In the genomic region with DNA sequence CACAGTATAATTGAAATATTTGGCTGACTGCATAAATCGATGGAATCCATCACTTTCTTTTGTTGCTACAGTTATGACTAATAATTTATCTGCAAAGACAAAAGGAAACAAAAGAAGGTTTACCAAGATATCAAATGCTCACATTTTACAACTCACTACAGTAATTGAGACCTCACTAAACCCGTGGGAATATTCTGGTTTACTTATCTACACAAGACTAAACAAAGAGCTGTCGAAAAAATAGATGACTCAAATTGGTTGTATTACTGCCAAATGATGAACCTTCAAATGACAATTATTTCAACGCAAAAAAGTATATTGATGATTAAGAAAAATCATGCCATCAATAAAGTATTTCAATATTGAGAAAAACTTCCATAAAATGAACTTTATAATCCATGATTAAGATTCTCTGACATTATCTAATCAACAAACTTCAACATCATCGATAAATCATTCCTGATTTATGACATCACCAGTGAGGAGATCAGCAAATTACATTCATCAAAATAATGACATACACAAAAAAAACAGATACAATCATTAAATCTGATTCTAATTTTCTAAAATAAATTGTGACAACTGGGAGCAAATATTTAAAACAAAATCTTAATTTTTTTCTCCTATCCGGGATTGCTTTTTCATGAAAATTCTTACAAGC, we compare ENCODE assay signal across 22 cellular contexts. TPM values are rescaled to one million over a fixed set of nuclear protein-coding genes. Genes with fewer than 3 reads are reported as not detected.
DNase-seq lines count a peak whose midpoint lies in the region; ATAC-seq, FAIRE-seq and TF ChIP-seq lines count a peak whose summit lies in the region.
"Had no signal": no experiment of that assay in that cellular context is flagged by ENCODE, and none has a peak within 500 bp of the region (broad histone marks: within the 10 kb centered on the region; RNA-seq: fewer than 3 reads in every experiment).

No MANE protein-coding gene starts in this region.

- H3K36me3 ChIP-seq in endocrine pancreas (ENCODE audit: control insufficient read depth, insufficient read depth, low read length): no peaks in the 10 kb centered on the region
- peaks cover 0 to 12% of the 10 kb centered on the region in 2 experiments for H3K36me3 ChIP-seq in mesenchymal stem cell (ENCODE audit: control insufficient read depth in 1 of 2, insufficient read depth in 2 of 2, low read depth in 1 of 2, low read length in 2 of 2)
- peaks cover 0 to 18% (median 14%) of the 10 kb centered on the region in 4 donors for H3K36me3 ChIP-seq in stomach

- no peak for TF ChIP-seq EP300 in A549 (IDR thresholded peaks at IDR 0.05)
- no peak for TF ChIP-seq EP300 in stomach (IDR thresholded peaks at IDR 0.05)

- H2AK5ac ChIP-seq in mesenchymal stem cell (ENCODE audit: low read length, severe bottlenecking): no peak overlapping the region

- DNase-seq in A549 (ENCODE audit: low read depth in 1 of 2, low spot score in 1 of 2) (no peak), NCI-H2171 (lab: John Stamatoyannopoulos, UW) (peak; percentile 12), mesenchymal stem cell (peak; percentile 24), NCI-H128 (lab: John Stamatoyannopoulos, UW; ENCODE audit: unreplicated experiment) (no peak), RKO (ENCODE audit: low spot score) (no peak), T1000 (lab: John Stamatoyannopoulos, UW) (no peak), stomach (no peak)
- DNase-seq: activated CD4-positive, alpha-beta T cell treated with anti-CD3 and anti-CD28 coated beads, Interleukin-2, amount 10 ng/mL, durations not matched to agents 24 days and 14 days; activated naive CD8-positive, alpha-beta T cell treated with anti-CD3 and anti-CD28 coated beads for 36 hours; dermis blood vessel endothelial cell; KG1; left colon; NCI-H1048; NCI-H1930; NCI-H510A; stimulated activated naive CD4-positive, alpha-beta T cell treated with Interleukin-2 at 50 U/mL for 16 hours; T-helper 17 cell; upper lobe of right lung had no signal

- CTCF ChIA-PET in A549 (lab: Yijun Ruan, JAX): no interaction called here

- H3K9ac ChIP-seq in endocrine pancreas (ENCODE audit: control insufficient read depth, insufficient read depth, low read length) (no peak overlapping the region), mesenchymal stem cell (ENCODE audit: low read length) (no peak overlapping the region)

- no peak overlapping the region for H4K8ac ChIP-seq in mesenchymal stem cell (ENCODE audit: low read length)

- no peak overlapping the region for H4K91ac ChIP-seq in mesenchymal stem cell (ENCODE audit: low read length)

- POLR2A ChIA-PET in A549 (lab: Yijun Ruan, JAX): interaction anchor here (2.5 kb wide), 1 partner anchor 36 kb away, joined by 16 read pairs; the partner anchor contains the start of gene PLOD2

- no peak overlapping the region for H3K18ac ChIP-seq in mesenchymal stem cell (ENCODE audit: low read depth in 1 of 2, low read length in 2 of 2)

- no peak for TF ChIP-seq RAD21 in A549 (conservative IDR thresholded peaks at IDR 0.05 in 1 of 2, IDR thresholded peaks at IDR 0.05 in 1 of 2)

- H2BK12ac ChIP-seq in mesenchymal stem cell (ENCODE audit: low read length in 2 of 2): no peak overlapping the region

- FAIRE-seq in A549 (lab: Jason Lieb, UNC): peak; percentile 80
- FAIRE-seq: G401.6 had no signal

- peak overlapping the region; percentile 54 for H3K4me2 ChIP-seq in A549
- H3K4me2 ChIP-seq in mesenchymal stem cell (ENCODE audit: low read length, poor library complexity, severe bottlenecking): no peak overlapping the region

- H3K9me3 ChIP-seq in A549: peaks cover 6% of the 10 kb centered on the region; the same call in 1 of the 3 replicates
- H3K9me3 ChIP-seq in endocrine pancreas (ENCODE audit: control insufficient read depth, low read length): no peaks in the 10 kb centered on the region
- peaks cover 25% of the 10 kb centered on the region for H3K9me3 ChIP-seq in mesenchymal stem cell (ENCODE audit: control insufficient read depth, low read length)
- no peaks in the 10 kb centered on the region for H3K9me3 ChIP-seq in stomach
- H3K9me3 ChIP-seq: upper lobe of right lung had no signal

- intact Hi-C loops in stomach (cut with DNase I; ENCODE audit: low total_unique reads): no loop called here

- ATAC-seq in A549: no peak
- ATAC-seq: left colon; natural killer cell treated with Interleukin-12 subunit alpha and Interleukin-12 subunit beta and Interleukin-15 and Interleukin-18, amount 100 ng/mL, for 72 hours; T-helper 17 cell; upper lobe of right lung had no signal

- TF ChIP-seq CTCF in A549 (IDR thresholded peaks at IDR 0.05) (no peak), stomach (IDR thresholded peaks at IDR 0.05) (no peak)

- H2AFZ ChIP-seq in mesenchymal stem cell (ENCODE audit: low read depth, low read length): no peak overlapping the region

- H3K79me1 ChIP-seq in mesenchymal stem cell (replicated peaks; ENCODE audit: low read length, poor library complexity, severe bottlenecking): peaks cover 9% of the 10 kb centered on the region

- H3K14ac ChIP-seq in mesenchymal stem cell (ENCODE audit: low read length in 2 of 2): no peak overlapping the region

- no peak overlapping the region for H3K4ac ChIP-seq in mesenchymal stem cell (ENCODE audit: low read depth in 1 of 2, low read length in 2 of 2)

- H2BK120ac ChIP-seq in mesenchymal stem cell (ENCODE audit: low read depth, low read length): no peak overlapping the region

- no peak overlapping the region for H2BK15ac ChIP-seq in mesenchymal stem cell (ENCODE audit: low read depth, poor library complexity, severe bottlenecking)

- H2BK5ac ChIP-seq in mesenchymal stem cell (ENCODE audit: low read depth, low read length, poor library complexity, severe bottlenecking): no peak overlapping the region

- no peak for TF ChIP-seq POLR2A in A549 (IDR thresholded peaks at IDR 0.05; ENCODE audit: low read length)
- TF ChIP-seq POLR2A in stomach (IDR thresholded peaks at IDR 0.05): no peak

- H3K27ac ChIP-seq in A549 (peak overlapping the region in 1 of 2 experiments; percentile 75; a peak in 2 of 6 replicates), mesenchymal stem cell (ENCODE audit: low read length, poor library complexity, severe bottlenecking) (no peak overlapping the region), stomach (no peak overlapping the region)
- H3K27ac ChIP-seq: C4-2B, upper lobe of right lung had no signal

- WGBS in A549 (ENCODE audit: missing lambda C conversion rate): 45% methylated on average over 6 of the region's 6 CpGs
- 95% methylated on average over 2 of the region's 6 CpGs for WGBS in mesenchymal stem cell
- 67 to 70% (median 67%) methylated on average over 6 of the region's 6 CpGs for WGBS in stomach, 5 donors

- no peak overlapping the region for H3K23ac ChIP-seq in mesenchymal stem cell (ENCODE audit: low read length in 2 of 2)

- peaks cover 67% of the 10 kb centered on the region for H3K4me1 ChIP-seq in A549
- H3K4me1 ChIP-seq in endocrine pancreas (ENCODE audit: control insufficient read depth, insufficient read depth, low read length): peaks cover 28% of the 10 kb centered on the region
- peaks cover 1% of the 10 kb centered on the region for H3K4me1 ChIP-seq in mesenchymal stem cell (ENCODE audit: control insufficient read depth, insufficient read depth, low read depth, low read length)
- H3K4me1 ChIP-seq in stomach: peaks cover 0 to 31% (median 13%) of the 10 kb centered on the region in 4 donors

- H3K27me3 ChIP-seq in endocrine pancreas (ENCODE audit: control insufficient read depth, insufficient read depth, low read length): no peaks in the 10 kb centered on the region
- H3K27me3 ChIP-seq in mesenchymal stem cell (ENCODE audit: control insufficient read depth in 1 of 2, insufficient read depth in 1 of 2, low read length in 2 of 2): no peaks in the 10 kb centered on the region
- no peaks in the 10 kb centered on the region for H3K27me3 ChIP-seq in stomach
- H3K27me3 ChIP-seq: upper lobe of right lung had no signal

- H3K4me3 ChIP-seq in A549 (no peak overlapping the region), endocrine pancreas (ENCODE audit: control insufficient read depth, insufficient read depth, low read length) (peak overlapping the region; percentile 25), mesenchymal stem cell (ENCODE audit: insufficient read depth in 1 of 2, low read depth in 1 of 2, low read length in 2 of 2) (no peak overlapping the region), stomach (no peak overlapping the region)
- H3K4me3 ChIP-seq: upper lobe of right lung had no signal

TF ChIP-seq in A549, 52 proteins besides CTCF, POLR2A, EP300 and RAD21:
- TF ChIP-seq JUN (IDR thresholded peaks at IDR 0.05) (no peak), CHD4 (IDR thresholded peaks at IDR 0.05; ENCODE audit: borderline replicate concordance) (no peak), JUNB (IDR thresholded peaks at IDR 0.05) (peak; percentile 45; the same call in 1 of the 2 replicates), FOSL2 (IDR thresholded peaks at IDR 0.05) (no peak), FOSL2 (CRISPR knock-in tag; IDR thresholded peaks at IDR 0.05) (peak; percentile 31)

RNA-seq across cellular contexts. Expression of gene PLOD2, which starts 36.7 kb away (rescaled TPM):
- polyA plus RNA-seq in A549 (2011; rRNA removed) (161 and 174 TPM in 2 replicates), A549 (2017; fragmentation: RNase III; extraction: RNeasy Plus Mini Kit Qiagen cat#74134 plus additional on column Dnase treatment) (159 to 184 TPM (median 171 TPM) in 3 replicates), stomach (10 to 100 TPM; 18.1 to 37.0 (median 20.3) TPM)
- polyA plus RNA-seq in A549 (2012; cell fraction: cytosol; rRNA removed): 20.1 and 22.2 TPM in 2 replicates
- 20.3 and 34.8 TPM in 2 replicates for polyA plus RNA-seq in A549 (2012; cell fraction: nucleus; rRNA removed)
- polyA minus RNA-seq in A549 (2011; rRNA and poly(A)+ RNA removed): 45.9 and 46.7 TPM in 2 replicates
- 154 TPM for polyA plus RNA-seq in mesenchymal stem cell (2013, experiment 1 of 2)
- polyA plus RNA-seq in mesenchymal stem cell (2013, experiment 2 of 2): 161 TPM
- 10 to 100 TPM; 24.5 to 99.5 (median 57.8) TPM for total RNA-seq in stomach

Comparison
In these comparisons a context has a peak if more than half of its experiments do, and no peak if none do; other contexts are left out.
1. DNase-seq: peak in NCI-H2171 (single experiment) and mesenchymal stem cell (single experiment); none in A549 (0 of 2), NCI-H128 (single experiment), RKO (single experiment), T1000 (single experiment) and stomach (single experiment).